In genomic region chr4:74189331-74190043, GRCh38 we compare ENCODE assay signal across 8 cellular contexts. TPM values are rescaled to one million over a fixed set of nuclear protein-coding genes. Genes with fewer than 3 reads are reported as not detected.
DNase-seq lines count a peak whose midpoint lies in the region; ATAC-seq, FAIRE-seq and TF ChIP-seq lines count a peak whose summit lies in the region.

No MANE protein-coding gene starts in this region.

- no peaks in the 10 kb centered on the region for H3K4me1 Mint-ChIP-seq in type B pancreatic cell (ENCODE audit: unreplicated experiment)

- H3K36me3 ChIP-seq in adipocyte (ENCODE audit: control insufficient read depth, insufficient read depth, low read length, severe bottlenecking) = no peaks in the 10 kb centered on the region

- H3K9me3 Mint-ChIP-seq in type B pancreatic cell = no peaks in the 10 kb centered on the region

- no peak overlapping the region for H3K4me3 Mint-ChIP-seq in type B pancreatic cell

- no peak overlapping the region for H3K4me3 ChIP-seq in adipocyte (ENCODE audit: low read length)

- no peak overlapping the region for H3K9ac ChIP-seq in adipocyte (ENCODE audit: low read length)

- H3K27ac Mint-ChIP-seq in type B pancreatic cell = no peak overlapping the region

- FAIRE-seq in D721Med (lab: Jason Lieb, UNC) = no peak

- H3K9me3 ChIP-seq in adipocyte (ENCODE audit: control insufficient read depth, low read length) = no peaks in the 10 kb centered on the region

- H3K36me3 Mint-ChIP-seq in type B pancreatic cell = peaks cover 3% of the 10 kb centered on the region

- H3K4me1 ChIP-seq in adipocyte (ENCODE audit: control insufficient read depth, insufficient read depth, low read length) = peaks cover 4% of the 10 kb centered on the region

- H3K27me3 ChIP-seq in adipocyte (replicated peaks; ENCODE audit: control insufficient read depth, insufficient read depth, low read length) = no peaks in the 10 kb centered on the region

- DNase-seq in D721Med (ENCODE audit: insufficient read length, low spot score) = no peak
- peak; percentile 29 for DNase-seq in NCI-H1694 treated with DMSO at 0.1 percent for 48 hours (lab: John Stamatoyannopoulos, UW)
- DNase-seq in adipocyte (ENCODE audit: low read depth) = peak; percentile 81
- DNase-seq in iPS-NIHi11 (ENCODE audit: low spot score) = peak; percentile 48
- no peak for DNase-seq in type B pancreatic cell (ENCODE audit: extremely low spot score, unreplicated experiment)

- H3K27me3 Mint-ChIP-seq in type B pancreatic cell = no peaks in the 10 kb centered on the region

- peak; percentile 62 for ATAC-seq in GM21447 (IDR thresholded peaks at IDR 0.05; ENCODE audit: unreplicated experiment)
- ATAC-seq in GM19023 (IDR thresholded peaks at IDR 0.05; ENCODE audit: unreplicated experiment) = no peak
- no peak for ATAC-seq in GM19452 (IDR thresholded peaks at IDR 0.05; ENCODE audit: unreplicated experiment)

- TF ChIP-seq CTCF in D721Med (IDR thresholded peaks at IDR 0.05; ENCODE audit: insufficient read depth, missing control alignments) (peak; percentile 65), type B pancreatic cell (conservative IDR thresholded peaks at IDR 0.05) (peak; percentile 85)

RNA-seq across cellular contexts. Expression of gene MTHFD2L, which starts 31.6 kb away (rescaled TPM):
- 11.2 and 14.6 TPM in 2 replicates for total RNA-seq in type B pancreatic cell (ENCODE audit: low replicate concordance)

Comparison
In these comparisons a context has a peak if more than half of its experiments do, and no peak if none do; other contexts are left out.
1. DNase-seq: peak in NCI-H1694 treated with DMSO at 0.1 percent for 48 hours (single experiment), adipocyte (single experiment) and iPS-NIHi11 (single experiment); none in D721Med (single experiment) and type B pancreatic cell (single experiment).